In genomic region chr4:60384475-60384874, GRCh38 we compare ENCODE assay signal across 27 cellular contexts.
"Had no signal": no experiment of that assay in that cellular context is flagged by ENCODE, and none has a peak within 500 bp of the region (broad histone marks: within the 10 kb centered on the region; RNA-seq: fewer than 3 reads in every experiment).

No MANE protein-coding gene starts in this region.

- H3K36me3 ChIP-seq: left lung, lower lobe of right lung, neural progenitor cell, neutrophil, right atrium auricular region, right lobe of liver, stomach, suprapubic skin, thoracic aorta, tibial artery, upper lobe of right lung had no signal

- H3K4me1 ChIP-seq: left lung, lower lobe of right lung, neural progenitor cell, parathyroid adenoma, psoas muscle, right atrium auricular region, right lobe of liver, stomach, suprapubic skin, tibial artery, upper lobe of right lung had no signal

- DNase-seq: kidney; left colon; left lung; lower lobe of right lung; mammary epithelial cell; mesenchymal stem cell; naive B cell; natural killer cell; nephron progenitor cell; occipital lobe; psoas muscle; right lobe of liver; stimulated activated CD4-positive, alpha-beta T cell treated with anti-CD3 and anti-CD28 coated beads, Interleukin-1b, Interleukin-23, amount 100 ng/mL, for 48 hours; stimulated activated CD4-positive, alpha-beta T cell treated with anti-CD3 and anti-CD28 coated beads, Interleukin-2, amount 100 ng/mL, for 48 hours; stimulated activated naive B cell treated with anti-CD40 and anti-IgM and Interleukin-4, amounts not matched to agents 10 μg/mL and 1 μg/mL and 100 μg/mL, for 72 hours; stimulated activated naive CD8-positive, alpha-beta T cell treated with anti-CD3 and anti-CD28 coated beads, Interleukin-15, Interleukin-2, amounts not matched to agents 100 U/mL and 50 U/mL, for 24 hours; stomach; tibial artery; trophoblast cell; upper lobe of right lung had no signal

- H2AFZ ChIP-seq: neural progenitor cell, parathyroid adenoma had no signal

- H3K27ac ChIP-seq: left lung, lower lobe of right lung, neural progenitor cell, neutrophil, parathyroid adenoma, psoas muscle, right atrium auricular region, right lobe of liver, stomach, suprapubic skin, thoracic aorta, tibial artery, upper lobe of right lung had no signal

- H3K4me2 ChIP-seq: neural progenitor cell, smooth muscle cell had no signal

- H3K4me3 ChIP-seq: left lung, lower lobe of right lung, neural progenitor cell, psoas muscle, right atrium auricular region, right lobe of liver, smooth muscle cell, stomach, suprapubic skin, thoracic aorta, tibial artery, upper lobe of right lung had no signal

- H3K27me3 ChIP-seq: left lung, neural progenitor cell, neutrophil, right atrium auricular region, right lobe of liver, stomach, suprapubic skin, tibial artery, upper lobe of right lung had no signal

- H3K9me3 ChIP-seq: left lung, lower lobe of right lung, neutrophil, suprapubic skin, thoracic aorta, tibial artery, upper lobe of right lung had no signal

- H3K9ac ChIP-seq: neural progenitor cell, parathyroid adenoma had no signal

- H3K79me2 ChIP-seq: parathyroid adenoma had no signal
